Comparison of ENCODE assay signal across 10 cellular contexts in genomic region chr14:52080817-52081755, GRCh38. TPM values are rescaled to one million over a fixed set of nuclear protein-coding genes. Genes with fewer than 3 reads are reported as not detected.
A peak's percentile ranks its signal among the peaks of the same experiment; 100 is the strongest.
DNase-seq lines count a peak whose midpoint lies in the region; ATAC-seq, FAIRE-seq and TF ChIP-seq lines count a peak whose summit lies in the region.
"Had no signal": no experiment of that assay in that cellular context is flagged by ENCODE, and none has a peak within 500 bp of the region (broad histone marks: within the 10 kb centered on the region; RNA-seq: fewer than 3 reads in every experiment).

No MANE protein-coding gene starts in this region.

- H3K4me3 ChIP-seq in epithelial cell of proximal tubule (ENCODE audit: low read depth, low read length): no peak overlapping the region

- H3K9me3 Mint-ChIP-seq in nephron progenitor cell: peaks cover 22% of the 10 kb centered on the region

- no peak for TF ChIP-seq CTCF in epithelial cell of proximal tubule (conservative IDR thresholded peaks at IDR 0.05; ENCODE audit: low read depth, low read length)
- TF ChIP-seq CTCF in nephron progenitor cell (IDR thresholded peaks at IDR 0.05): no peak
- no peak for TF ChIP-seq CTCF in omental fat pad (IDR thresholded peaks at IDR 0.05)

- DNase-seq in DMS79 treated with DMSO at 0.1 percent for 48 hours (lab: John Stamatoyannopoulos, UW) (peak; percentile 81), NCI-H345 treated with DMSO at 0.1 percent for 48 hours (lab: John Stamatoyannopoulos, UW; ENCODE audit: unreplicated experiment) (peak; percentile 15), epithelial cell of proximal tubule (ENCODE audit: low read depth) (peak; percentile 95), nephron progenitor cell (peak; percentile 5), GF-D8 (lab: John Stamatoyannopoulos, UW) (no peak), omental fat pad (ENCODE audit: low spot score) (no peak), GM19239 (ENCODE audit: insufficient read length, low spot score) (no peak)
- DNase-seq: effector CD8-positive, alpha-beta T cell had no signal

- peaks cover 7% of the 10 kb centered on the region for H3K27me3 Mint-ChIP-seq in nephron progenitor cell (ENCODE audit: low read depth, poor library complexity)

- no peak for FAIRE-seq in GM19239 (lab: Jason Lieb, UNC)
- FAIRE-seq: G401.6 had no signal

- H3K27ac Mint-ChIP-seq in nephron progenitor cell: peak overlapping the region; percentile 57

- peaks cover 34% of the 10 kb centered on the region for H3K4me1 Mint-ChIP-seq in nephron progenitor cell

- peak overlapping the region; percentile 39 for H3K4me3 Mint-ChIP-seq in nephron progenitor cell

- ATAC-seq in GM18867 (IDR thresholded peaks at IDR 0.05; ENCODE audit: unreplicated experiment) (no peak), omental fat pad (ENCODE audit: low FRiP score) (no peak)

- peaks cover 12% of the 10 kb centered on the region for H3K36me3 Mint-ChIP-seq in nephron progenitor cell (ENCODE audit: low read depth)

RNA-seq across cellular contexts. Expression of gene NID2, which starts 12.2 kb away (rescaled TPM):
- 12.5 and 13.5 TPM in 2 replicates for total RNA-seq in epithelial cell of proximal tubule
- 10 to 100 TPM; 33.3 to 67.0 (median 45.4) TPM for total RNA-seq in omental fat pad

Comparison
In these comparisons a context has a peak if more than half of its experiments do, and no peak if none do; other contexts are left out.
1. DNase-seq: peak in DMS79 treated with DMSO at 0.1 percent for 48 hours (single experiment), NCI-H345 treated with DMSO at 0.1 percent for 48 hours (single experiment), epithelial cell of proximal tubule (single experiment) and nephron progenitor cell (single experiment); none in GF-D8 (single experiment), omental fat pad (single experiment) and GM19239 (single experiment).